ENCODE assay signal across 13 cellular contexts in the genomic region with DNA sequence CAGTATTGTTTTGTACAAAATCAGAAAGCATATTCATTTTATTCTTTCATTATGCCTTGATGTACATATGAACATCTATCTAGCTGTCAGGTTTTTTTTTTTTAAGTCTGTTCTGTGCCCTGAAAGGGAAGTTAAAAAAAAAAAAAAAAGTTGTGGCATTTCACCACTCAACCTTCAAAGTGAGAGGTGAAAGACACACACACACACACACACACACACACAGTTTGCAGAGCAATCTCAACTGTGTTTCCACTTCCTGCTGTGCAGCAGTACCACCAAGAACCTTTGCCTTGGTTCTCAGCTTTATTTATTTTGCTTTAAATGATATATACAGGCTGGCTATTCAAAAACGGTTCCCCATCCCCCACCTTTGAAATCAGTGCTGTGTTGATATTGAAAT.
DNase-seq lines count a peak whose midpoint lies in the region; ATAC-seq and TF ChIP-seq lines count a peak whose summit lies in the region.
"Had no signal": no experiment of that assay in that cellular context is flagged by ENCODE, and none has a peak within 500 bp of the region (broad histone marks: within the 10 kb centered on the region; RNA-seq: fewer than 3 reads in every experiment).

No MANE protein-coding gene starts in this region.

- H3K4me3 ChIP-seq in mucosa of descending colon = no peak overlapping the region
- H3K4me3 ChIP-seq in BE2C (ENCODE audit: low read depth, low read length) = no peak overlapping the region
- no peak overlapping the region for H3K4me3 ChIP-seq in tibial artery
- H3K4me3 ChIP-seq: esophagus squamous epithelium, spleen had no signal

- no peak overlapping the region for H3K27ac ChIP-seq in tibial artery
- H3K27ac ChIP-seq: esophagus squamous epithelium, spleen had no signal

- no peak for ATAC-seq in mucosa of descending colon

- no peaks in the 10 kb centered on the region for H3K4me1 ChIP-seq in mucosa of descending colon (ENCODE audit: low read depth)
- no peaks in the 10 kb centered on the region; the same call in 1 of the 2 replicates for H3K4me1 ChIP-seq in BE2C
- peaks cover 0 to 20% (median 0%) of the 10 kb centered on the region in 4 donors for H3K4me1 ChIP-seq in tibial artery
- H3K4me1 ChIP-seq: esophagus squamous epithelium, spleen had no signal

- H3K27me3 ChIP-seq in BE2C (no peaks in the 10 kb centered on the region), tibial artery (no peaks in the 10 kb centered on the region)
- H3K27me3 ChIP-seq: esophagus squamous epithelium, spleen had no signal

- TF ChIP-seq CTCF in mucosa of descending colon (IDR thresholded peaks at IDR 0.05) = no peak
- no peak for TF ChIP-seq CTCF in BE2C (IDR thresholded peaks at IDR 0.05; ENCODE audit: low read depth, low read length)
- no peak for TF ChIP-seq CTCF in tibial artery (IDR thresholded peaks at IDR 0.05)

- H3K9me3 ChIP-seq in mucosa of descending colon (no peaks in the 10 kb centered on the region), BE2C (no peaks in the 10 kb centered on the region), tibial artery (no peaks in the 10 kb centered on the region)
- H3K9me3 ChIP-seq: esophagus squamous epithelium, spleen had no signal

- H3K36me3 ChIP-seq in mucosa of descending colon (ENCODE audit: low read depth) (no peaks in the 10 kb centered on the region), BE2C (no peaks in the 10 kb centered on the region), tibial artery (no peaks in the 10 kb centered on the region)
- H3K36me3 ChIP-seq: esophagus squamous epithelium, spleen had no signal

- peak; percentile 76 for DNase-seq in activated effector memory CD4-positive, alpha-beta T cell treated with anti-CD3 and anti-CD28 coated beads, Interleukin-2, amount 50 U/mL, for 16 hours
- no peak for DNase-seq in activated effector memory CD4-positive, alpha-beta T cell treated with Interleukin-2 at 50 U/mL for 16 hours
- DNase-seq in T-helper 9 cell (peak; percentile 1), mucosa of descending colon (no peak), BE2C (no peak), tibial artery (no peak)
- DNase-seq in effector CD4-positive, alpha-beta T cell = peak; percentile 23
- DNase-seq in stimulated activated naive CD4-positive, alpha-beta T cell (lab: John Stamatoyannopoulos, UW) = peak in 5 of 6 experiments; percentile 32 to 87 (median 85)
- DNase-seq: cerebellar nuclear complex, DMS79, esophagus squamous epithelium, NCI-H1105, spleen had no signal

- intact Hi-C loops in mucosa of descending colon (cut with DNase I, micrococcal nuclease) (no loop called here), tibial artery (cut with DNase I; ENCODE audit: low total_unique reads) (no loop called here)

Comparison
In these comparisons a context has a peak if more than half of its experiments do, and no peak if none do; other contexts are left out.
1. DNase-seq: peak in activated effector memory CD4-positive, alpha-beta T cell treated with anti-CD3 and anti-CD28 coated beads, Interleukin-2, amount 50 U/mL, for 16 hours (single experiment), T-helper 9 cell (single experiment), effector CD4-positive, alpha-beta T cell (single experiment) and stimulated activated naive CD4-positive, alpha-beta T cell (5 of 6); none in activated effector memory CD4-positive, alpha-beta T cell treated with Interleukin-2 at 50 U/mL for 16 hours (single experiment), mucosa of descending colon (0 of 3), BE2C (single experiment) and tibial artery (0 of 2).